In the genomic region with DNA sequence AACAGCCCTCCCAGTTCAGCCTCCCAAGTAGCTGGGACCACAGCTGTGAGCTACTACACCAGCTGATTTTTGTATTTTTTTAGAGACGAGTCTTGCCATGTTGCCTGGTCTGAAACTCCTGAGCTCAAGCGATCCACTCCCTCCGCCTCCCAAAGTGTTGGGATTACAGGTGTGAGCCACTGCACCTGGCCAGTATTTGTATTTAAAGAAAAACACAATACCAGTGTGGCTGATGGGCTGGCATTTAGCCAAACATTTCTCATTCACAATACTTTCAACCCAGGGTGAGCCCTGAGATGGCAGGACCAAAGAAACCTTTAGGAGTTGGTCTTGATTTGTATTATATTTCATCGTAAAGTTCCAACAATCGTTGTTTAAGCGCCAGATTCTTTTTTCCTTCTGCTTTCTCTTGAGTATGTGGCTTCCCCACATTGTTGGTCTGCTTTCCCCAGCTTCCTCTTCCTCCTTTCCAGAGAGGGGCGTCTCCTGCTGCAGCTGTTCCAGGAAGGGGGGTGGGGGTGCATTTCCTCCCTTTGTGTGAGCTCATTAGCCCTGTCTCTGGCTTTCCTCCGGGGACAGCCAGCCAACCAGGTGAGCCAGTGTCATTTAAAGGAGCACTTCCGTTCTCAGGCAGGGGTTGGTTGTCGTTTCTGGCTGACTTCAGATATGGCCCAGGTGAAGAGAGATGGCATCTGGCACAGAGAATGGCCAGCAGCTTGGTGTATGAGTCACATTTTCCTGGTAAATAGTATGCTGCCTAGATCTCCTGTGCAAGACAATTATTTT, we compare ENCODE assay signal across 8 cellular contexts.
DNase-seq lines count a peak whose midpoint lies in the region; ATAC-seq and TF ChIP-seq lines count a peak whose summit lies in the region.

No MANE protein-coding gene starts in this region.

- no peaks in the 10 kb centered on the region for H3K9me2 ChIP-seq in GM23248 (ENCODE audit: insufficient read depth)

- peak overlapping the region; percentile 60 for H3K27ac ChIP-seq in parathyroid adenoma
- H3K27ac ChIP-seq in GM23248, result no peak overlapping the region

- H3K9me3 Mint-ChIP-seq in CD14-positive monocyte, result peaks cover 5 to 20% (median 10%) of the 10 kb centered on the region in 7 donors
- H3K9me3 Mint-ChIP-seq in endothelial cell (ENCODE audit: unreplicated experiment), result peaks cover 17% of the 10 kb centered on the region

- H3K4me3 Mint-ChIP-seq in CD14-positive monocyte (peak overlapping the region; percentile 45 to 74), endothelial cell (ENCODE audit: unreplicated experiment) (peak overlapping the region; percentile 66)

- H3K36me3 Mint-ChIP-seq in CD14-positive monocyte, result peaks cover 0 to 4% of the 10 kb centered on the region in 2 donors
- H3K36me3 Mint-ChIP-seq in endothelial cell (ENCODE audit: low read depth, unreplicated experiment), result peaks cover 15% of the 10 kb centered on the region

- TF ChIP-seq CTCF in CD14-positive monocyte (IDR thresholded peaks at IDR 0.05), result no peak
- no peak for TF ChIP-seq CTCF in endothelial cell (IDR thresholded peaks at IDR 0.05; ENCODE audit: unreplicated experiment)
- no peak for TF ChIP-seq CTCF in parathyroid adenoma (IDR thresholded peaks at IDR 0.05)

- H4K20me1 ChIP-seq in GM23248 (ENCODE audit: insufficient read depth), result no peaks in the 10 kb centered on the region

- H3K36me3 ChIP-seq in parathyroid adenoma (ENCODE audit: control insufficient read depth, insufficient read depth, low read length) (no peaks in the 10 kb centered on the region), GM23248 (ENCODE audit: low read depth) (no peaks in the 10 kb centered on the region)

- H3K4me2 ChIP-seq in parathyroid adenoma (ENCODE audit: low read length), result peak overlapping the region; percentile 10
- H3K4me2 ChIP-seq in GM23248 (ENCODE audit: unreplicated experiment), result no peak overlapping the region

- no peaks in the 10 kb centered on the region for H3F3A ChIP-seq in GM23248 (ENCODE audit: insufficient read depth)

- H3K79me2 ChIP-seq in parathyroid adenoma (no peaks in the 10 kb centered on the region), GM23248 (ENCODE audit: insufficient read depth) (no peaks in the 10 kb centered on the region)

- H3K4me3 ChIP-seq in parathyroid adenoma (ENCODE audit: low read depth, low read length), result no peak overlapping the region
- H3K4me3 ChIP-seq in GM23248, result no peak overlapping the region

- H3K9ac ChIP-seq in parathyroid adenoma (no peak overlapping the region), GM23248 (no peak overlapping the region)

- H3K27me3 Mint-ChIP-seq in CD14-positive monocyte (ENCODE audit: low read depth in 3 of 3) (no peaks in the 10 kb centered on the region), endothelial cell (ENCODE audit: unreplicated experiment) (peaks cover 3% of the 10 kb centered on the region)

- in situ Hi-C loops in GM23248 (cut with MboI), result no loop called here

- intact Hi-C loops in CD14-positive monocyte (cut with micrococcal nuclease), result no loop called here

- ATAC-seq in HG03045 (IDR thresholded peaks at IDR 0.05; ENCODE audit: unreplicated experiment), result no peak

- H3K27me3 ChIP-seq in parathyroid adenoma (ENCODE audit: control insufficient read depth, insufficient read depth, low read length) (no peaks in the 10 kb centered on the region), GM23248 (replicated peaks; ENCODE audit: insufficient read depth) (no peaks in the 10 kb centered on the region)

- WGBS in GM23248 (ENCODE audit: low coverage in 1 of 2, low lambda C conversion rate in 2 of 2, missing lambda C conversion rate in 2 of 2), 2 experiments, result 70% methylated on average over 10 of the region's 10 CpGs

- no peaks in the 10 kb centered on the region for H3K4me1 ChIP-seq in parathyroid adenoma
- H3K4me1 ChIP-seq in GM23248 (ENCODE audit: insufficient read depth), result no peaks in the 10 kb centered on the region

- DNase-seq in CD14-positive monocyte (ENCODE audit: low spot score), result peak; percentile 48
- peak; percentile 74 for DNase-seq in NCI-H1105 (lab: John Stamatoyannopoulos, UW)
- peak; percentile 3 for DNase-seq in T-helper 9 cell
- peak; percentile 81 for DNase-seq in endothelial cell (ENCODE audit: low spot score)
- no peak for DNase-seq in dedifferentiated amniotic fluid mesenchymal stem cell (ENCODE audit: extremely low spot score)
- DNase-seq in GM23248, result no peak

- H3K27ac Mint-ChIP-seq in CD14-positive monocyte (peak overlapping the region in 6 of 7 donors; percentile 6 to 78 (median 37)), endothelial cell (ENCODE audit: unreplicated experiment) (peak overlapping the region; percentile 99)

- peaks cover 33% of the 10 kb centered on the region for H3K4me1 Mint-ChIP-seq in CD14-positive monocyte
- peaks cover 28% of the 10 kb centered on the region for H3K4me1 Mint-ChIP-seq in endothelial cell (ENCODE audit: unreplicated experiment)

- no peak overlapping the region for H2AFZ ChIP-seq in parathyroid adenoma
- H2AFZ ChIP-seq in GM23248, result no peak overlapping the region

- H3K9me3 ChIP-seq in parathyroid adenoma (ENCODE audit: control insufficient read depth, low read length) (no peaks in the 10 kb centered on the region), GM23248 (ENCODE audit: low read depth) (no peaks in the 10 kb centered on the region)

Comparison
In these comparisons a context has a peak if more than half of its experiments do, and no peak if none do; other contexts are left out.
1. DNase-seq: peak in CD14-positive monocyte (single experiment), NCI-H1105 (single experiment), T-helper 9 cell (single experiment) and endothelial cell (single experiment); none in dedifferentiated amniotic fluid mesenchymal stem cell (single experiment) and GM23248 (single experiment).